In genomic region chr13:44989941-44990340, GRCh38 we compare ENCODE assay signal across 8 cellular contexts. TPM values are rescaled to one million over a fixed set of nuclear protein-coding genes. Genes with fewer than 3 reads are reported as not detected.
DNase-seq lines count a peak whose midpoint lies in the region; ATAC-seq and TF ChIP-seq lines count a peak whose summit lies in the region.

No MANE protein-coding gene starts in this region.

- H3K4me3 ChIP-seq in Panc1 (ENCODE audit: low read depth in 2 of 2, low read length in 2 of 2) (peak overlapping the region; percentile 94 to 96), endocrine pancreas (ENCODE audit: control insufficient read depth, insufficient read depth, low read length) (peak overlapping the region; percentile 92)

- H3K27ac ChIP-seq in Panc1 (ENCODE audit: low read length) = peak overlapping the region; percentile 74

- H3K4me3 Mint-ChIP-seq in natural killer cell = peak overlapping the region; percentile 99

- TF ChIP-seq CTCF in Panc1 (IDR thresholded peaks at IDR 0.05) (no peak), natural killer cell (IDR thresholded peaks at IDR 0.05) (no peak)

- in situ Hi-C loops in Panc1 (cut with HindIII; ENCODE audit: low pct_unique_long_range_greater_than_20kb, low sequenced_read_pairs) = no loop called here

- CTCF ChIA-PET in Panc1 (lab: Charles Lee) = no interaction called here

- peaks cover 52 to 62% of the 10 kb centered on the region in 2 donors for H3K4me1 Mint-ChIP-seq in natural killer cell

- intact Hi-C loops in Panc1 (cut with micrococcal nuclease; ENCODE audit: unreplicated experiment) (no loop called here), natural killer cell (cut with micrococcal nuclease) (loop anchor here (1.0 kb wide), 1 partner anchor 72 kb away; no protein-coding TSS in a partner anchor)

- H3K9ac ChIP-seq in endocrine pancreas (ENCODE audit: control insufficient read depth, insufficient read depth, low read length) = peak overlapping the region; percentile 94

- peaks cover 5% of the 10 kb centered on the region for H3K4me1 ChIP-seq in Panc1 (ENCODE audit: control insufficient read depth, insufficient read depth, low read length)
- H3K4me1 ChIP-seq in endocrine pancreas (ENCODE audit: control insufficient read depth, insufficient read depth, low read length) = peaks cover 18% of the 10 kb centered on the region

- peak overlapping the region; percentile 96 to 97 for H3K27ac Mint-ChIP-seq in natural killer cell

- DNase-seq in activated gamma-delta T cell treated with Interleukin-2 at 50 U/mL for 16 hours (peak; percentile 4), activated gamma-delta T cell (lab: John Stamatoyannopoulos, UW) (no peak), Panc1 (ENCODE audit: low read depth, low spot score) (no peak), natural killer cell (no peak), pons (ENCODE audit: low spot score) (no peak), NCI-H1694 treated with DMSO at 0.1 percent for 48 hours (lab: John Stamatoyannopoulos, UW) (no peak), NCI-H446 treated with DMSO at 0.1 percent for 48 hours (lab: John Stamatoyannopoulos, UW) (no peak)

- no TSS peak for BruUV-seq in Panc1 (replicated peaks; lab: Mats Ljungman, UMichigan)

- no peaks in the 10 kb centered on the region for H3K27me3 ChIP-seq in Panc1 (ENCODE audit: control insufficient read depth, insufficient read depth, low read length)
- no peaks in the 10 kb centered on the region for H3K27me3 ChIP-seq in endocrine pancreas (ENCODE audit: control insufficient read depth, insufficient read depth, low read length)

- no peaks in the 10 kb centered on the region for H3K9me3 ChIP-seq in Panc1 (ENCODE audit: control insufficient read depth, insufficient read depth, low read depth, low read length)
- no peaks in the 10 kb centered on the region for H3K9me3 ChIP-seq in endocrine pancreas (ENCODE audit: control insufficient read depth, low read length)

- H3K36me3 Mint-ChIP-seq in natural killer cell = no peaks in the 10 kb centered on the region

- POLR2A ChIA-PET in Panc1 (lab: Charles Lee) = no interaction called here

- no peaks in the 10 kb centered on the region for H3K27me3 Mint-ChIP-seq in natural killer cell (ENCODE audit: low read depth in 2 of 2)

- ATAC-seq in Panc1 (peak; percentile 15; the same call in 1 of the 2 replicates), natural killer cell (peak in 2 of 3 donors; percentile 5 to 7)

- no peaks in the 10 kb centered on the region for H3K9me3 Mint-ChIP-seq in natural killer cell

- peaks cover 5% of the 10 kb centered on the region; the same call in 1 of the 2 replicates for H3K36me3 ChIP-seq in Panc1 (ENCODE audit: control insufficient read depth, insufficient read depth, low read length)
- no peaks in the 10 kb centered on the region for H3K36me3 ChIP-seq in endocrine pancreas (ENCODE audit: control insufficient read depth, insufficient read depth, low read length)

RNA-seq across cellular contexts. Expression of gene GPALPP1, which starts 0.6 kb away (rescaled TPM):
- 13.5 TPM for total RNA-seq in Panc1 (2021; ENCODE audit: unreplicated experiment)
- polyA plus RNA-seq in Panc1 (2012; ENCODE audit: insufficient read length) = 8.3 TPM
- total RNA-seq in natural killer cell = 10 to 100 TPM; 32.4 to 36.6 (median 36.0) TPM

RNA-seq across cellular contexts. Expression of gene NUFIP1, which starts 0.7 kb away (rescaled TPM):
- total RNA-seq in Panc1 (2021; ENCODE audit: unreplicated experiment) (6.6 TPM), natural killer cell (1 to 10 TPM; 4.1 to 6.2 (median 4.4) TPM)
- 3.7 TPM for polyA plus RNA-seq in Panc1 (2012; ENCODE audit: insufficient read length)
